Comparison of ENCODE assay signal across 8 cellular contexts in the genomic region with DNA sequence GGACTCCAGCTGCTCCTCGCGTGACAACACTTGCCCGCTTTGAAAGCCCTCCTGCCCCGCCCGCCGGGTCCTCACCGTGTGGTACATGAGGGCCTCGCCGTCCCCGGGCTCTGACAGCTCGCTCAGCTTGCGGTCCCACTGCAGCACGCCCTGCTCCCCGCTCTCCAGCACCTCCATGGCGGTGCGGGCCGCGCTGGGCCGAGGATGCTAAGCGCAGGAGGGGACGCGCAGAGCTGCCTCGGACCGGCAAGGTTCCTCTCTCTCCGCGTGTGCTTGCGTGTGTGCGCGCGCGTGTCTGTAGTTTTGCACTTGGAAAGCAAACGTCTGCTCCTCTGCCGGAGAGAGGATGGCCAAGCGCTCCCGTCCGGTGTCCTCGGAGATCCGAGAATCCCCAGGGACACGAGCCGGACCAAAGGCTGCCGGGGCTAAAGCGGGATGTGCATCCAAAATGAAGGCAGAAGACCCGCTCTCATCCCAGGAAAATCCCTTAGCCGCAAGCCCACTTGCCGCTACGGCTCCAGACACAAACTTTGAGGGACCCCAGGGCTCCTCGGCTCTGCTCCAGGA.
DNase-seq lines count a peak whose midpoint lies in the region; ATAC-seq, FAIRE-seq and TF ChIP-seq lines count a peak whose summit lies in the region.

A gene with protein sequence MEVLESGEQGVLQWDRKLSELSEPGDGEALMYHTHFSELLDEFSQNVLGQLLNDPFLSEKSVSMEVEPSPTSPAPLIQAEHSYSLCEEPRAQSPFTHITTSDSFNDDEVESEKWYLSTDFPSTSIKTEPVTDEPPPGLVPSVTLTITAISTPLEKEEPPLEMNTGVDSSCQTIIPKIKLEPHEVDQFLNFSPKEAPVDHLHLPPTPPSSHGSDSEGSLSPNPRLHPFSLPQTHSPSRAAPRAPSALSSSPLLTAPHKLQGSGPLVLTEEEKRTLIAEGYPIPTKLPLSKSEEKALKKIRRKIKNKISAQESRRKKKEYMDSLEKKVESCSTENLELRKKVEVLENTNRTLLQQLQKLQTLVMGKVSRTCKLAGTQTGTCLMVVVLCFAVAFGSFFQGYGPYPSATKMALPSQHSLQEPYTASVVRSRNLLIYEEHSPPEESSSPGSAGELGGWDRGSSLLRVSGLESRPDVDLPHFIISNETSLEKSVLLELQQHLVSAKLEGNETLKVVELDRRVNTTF (minus strand): TSS at position 558 of the 567 bp plus-strand sequence. CDS start 381 bp downstream, at position 177.

- peak within 1 kb of the TSS; percentile 73 for H3K4me3 ChIP-seq in NB4 (ENCODE audit: low read depth, low read length)

- DNase-seq in ELR (ENCODE audit: low read depth) (peak; percentile 75), GOT3 (lab: John Stamatoyannopoulos, UW) (peak; percentile 81), NB4 (ENCODE audit: low read depth) (peak; percentile 89), left kidney (ENCODE audit: low read depth, low spot score) (peak; percentile 88), GM19239 (ENCODE audit: insufficient read length, low spot score) (no peak)
- DNase-seq in central memory CD4-positive, alpha-beta T cell = peak; percentile 60
- DNase-seq in stimulated activated CD4-positive, alpha-beta T cell treated with anti-CD3 and anti-CD28 coated beads, Interleukin-2, amount 100 ng/mL, for 48 hours = peak; percentile 36 to 40

- peak; percentile 42 to 45 for ATAC-seq in activated CD4-positive, CD25-positive, alpha-beta regulatory T cell treated with anti-CD3 and anti-CD28 coated beads, Interleukin-2, amount 50 U/mL, for 24 hours

- TF ChIP-seq POLR2A in NB4 (IDR thresholded peaks at IDR 0.05; ENCODE audit: extremely low read depth, insufficient read length) = no peak

- TF ChIP-seq CTCF in NB4 (IDR thresholded peaks at IDR 0.05; ENCODE audit: low read depth, low read length) = no peak

- no peak for FAIRE-seq in GM19239 (lab: Jason Lieb, UNC)
